Comparison of ENCODE assay signal across 1 cellular context in the genomic region with DNA sequence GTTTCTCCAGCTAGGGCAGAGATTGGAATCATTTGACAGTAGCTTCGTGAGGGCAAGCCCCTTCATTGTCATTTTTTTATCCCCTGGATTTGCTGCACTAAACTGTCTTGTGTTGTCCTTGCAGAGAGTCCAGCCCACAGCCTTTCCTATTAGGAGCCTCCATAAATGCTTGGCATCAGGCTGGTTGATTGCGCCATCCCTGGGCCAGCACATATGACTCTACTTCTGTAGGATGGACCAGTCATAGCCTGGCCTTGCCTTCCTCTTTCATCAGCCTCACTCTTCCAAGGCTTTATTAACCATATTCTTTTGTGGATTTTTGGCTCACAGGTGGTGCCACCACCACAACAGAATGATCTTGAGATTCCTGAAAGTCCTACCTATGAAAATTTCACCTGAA.
TF ChIP-seq lines count a peak whose summit lies in the region.

No MANE protein-coding gene starts in this region.

TF ChIP-seq in A549, 52 proteins besides CTCF, POLR2A, EP300 and RAD21:
- no peak for TF ChIP-seq NFE2L2 (conservative IDR thresholded peaks at IDR 0.05; ENCODE audit: low read length)
- peak; percentile 69 to 83; a peak in 3 of 4 replicates for TF ChIP-seq CEBPB (IDR thresholded peaks at IDR 0.05)
